Comparison of ENCODE assay signal across 21 cellular contexts in genomic region chr17:80608326-80608725, GRCh38.
"Had no signal": no experiment of that assay in that cellular context is flagged by ENCODE, and none has a peak within 500 bp of the region (broad histone marks: within the 10 kb centered on the region; RNA-seq: fewer than 3 reads in every experiment).

No MANE protein-coding gene starts in this region.

- H3K4me3 ChIP-seq: K562, SJSA1, SK-N-MC had no signal

- H3K9me3 Mint-ChIP-seq: IgD-negative memory B cell had no signal

- H3K27ac Mint-ChIP-seq: IgD-negative memory B cell had no signal

- H3K27me3 Mint-ChIP-seq: IgD-negative memory B cell had no signal

- H3K27me3 ChIP-seq: SJSA1 had no signal

- H3K4me3 Mint-ChIP-seq: IgD-negative memory B cell had no signal

- DNase-seq: Kasumi-1, MM.1S, NCI-H1092 treated with DMSO at 0.1 percent for 48 hours, NCI-H1436, NCI-H187, NCI-H2029, NCI-H2081 treated with DMSO at 0.1 percent for 48 hours, NCI-H2171, NCI-H226, NCI-H446, NCI-H510A, NCI-H524 treated with DMSO at 0.1 percent for 48 hours, Right ventricle myocardium superior, RPMI8226, SIG-M5 had no signal

- H3K27ac ChIP-seq: HL-60, KMS-11, SJSA1, SK-N-MC had no signal

- H3K4me2 ChIP-seq: KMS-11 had no signal

- H3K9ac ChIP-seq: KMS-11 had no signal

- H3K4me1 ChIP-seq: SJSA1 had no signal

- H3K9me3 ChIP-seq: SJSA1 had no signal

- ATAC-seq: K562 had no signal
